In the genomic region with DNA sequence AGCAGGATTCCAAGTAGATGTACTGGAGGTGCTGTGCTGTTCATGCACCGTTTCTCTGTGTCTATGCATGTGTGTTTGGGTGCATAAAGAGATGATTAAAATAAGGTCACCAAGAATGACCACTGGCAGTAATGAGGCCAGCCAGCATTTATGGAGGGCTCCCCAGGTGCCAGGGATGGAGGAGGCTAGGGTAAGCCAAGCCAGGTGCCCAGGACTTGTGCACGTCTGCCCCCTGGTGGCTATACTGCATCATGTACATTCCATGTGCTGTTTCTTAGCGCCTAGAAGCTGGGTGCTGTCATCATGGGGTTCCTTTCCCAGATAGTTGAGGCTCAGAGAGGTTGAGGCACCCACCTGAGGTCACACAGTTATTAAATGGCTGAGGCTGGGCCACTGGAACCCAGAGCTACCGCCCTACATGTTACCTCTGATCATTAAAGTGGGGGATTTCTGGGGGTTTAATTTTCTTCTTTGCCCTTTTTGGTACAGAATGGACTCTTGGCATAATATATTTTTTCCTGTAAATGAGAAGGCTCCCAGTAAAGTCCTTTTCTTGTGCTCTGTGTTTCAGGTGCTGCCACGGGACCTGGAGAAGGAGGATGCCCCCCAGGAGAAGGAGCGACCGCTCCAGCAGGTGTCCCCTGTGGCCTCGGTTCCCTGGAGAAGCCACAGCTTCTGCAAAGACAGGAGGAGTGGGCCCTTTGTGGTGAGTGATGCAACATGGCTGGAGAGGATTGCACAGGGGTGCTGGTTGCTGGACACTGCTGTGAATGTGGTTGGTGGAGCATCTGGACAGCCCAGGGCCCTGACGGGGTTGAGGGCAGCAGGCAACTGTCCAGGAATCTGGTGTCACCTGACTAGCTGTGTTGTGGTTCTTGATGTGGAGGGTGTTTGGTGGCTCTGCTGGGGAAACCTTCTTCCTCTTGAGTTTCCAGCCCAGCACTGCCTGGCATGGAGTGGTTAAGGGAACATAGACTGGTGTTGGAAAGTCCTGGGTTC, we compare ENCODE assay signal across 9 cellular contexts.
DNase-seq lines count a peak whose midpoint lies in the region; ATAC-seq and TF ChIP-seq lines count a peak whose summit lies in the region.
"Had no signal": no experiment of that assay in that cellular context is flagged by ENCODE, and none has a peak within 500 bp of the region (broad histone marks: within the 10 kb centered on the region; RNA-seq: fewer than 3 reads in every experiment).

No MANE protein-coding gene starts in this region.

- H3K4me1 ChIP-seq in Caco-2 (peaks cover 24% of the 10 kb centered on the region), osteoblast (ENCODE audit: insufficient read depth, low read length) (peaks cover 3% of the 10 kb centered on the region), upper lobe of right lung (no peaks in the 10 kb centered on the region)

- peaks cover 5% of the 10 kb centered on the region for H4K20me1 ChIP-seq in osteoblast (ENCODE audit: insufficient read depth, low read length)

- TF ChIP-seq CTCF in Caco-2 (IDR thresholded peaks at IDR 0.05; ENCODE audit: insufficient read depth in 1 of 2, low read depth in 1 of 2, low read length in 1 of 2, severe bottlenecking in 1 of 2, unreplicated experiment in 1 of 2) (peak; percentile 82 to 88), foreskin fibroblast (IDR thresholded peaks at IDR 0.05; ENCODE audit: low read depth, low read length) (peak; percentile 78), osteoblast (IDR thresholded peaks at IDR 0.05; ENCODE audit: extremely low read depth, low read depth, low read length) (peak; percentile 90), upper lobe of right lung (IDR thresholded peaks at IDR 0.05) (peak; percentile 84)

- no TSS peak for BruUV-seq in Caco-2 (replicated peaks; lab: Mats Ljungman, UMichigan)

- POLR2A ChIA-PET in Caco-2 (lab: Charles Lee) = no interaction called here

- no peak overlapping the region for H2AFZ ChIP-seq in osteoblast (ENCODE audit: low read length)

- H3K9me3 Mint-ChIP-seq in Caco-2 (ENCODE audit: unreplicated experiment) = peaks cover 7% of the 10 kb centered on the region

- peak; percentile 94 for ATAC-seq in upper lobe of right lung

- intact Hi-C loops in Caco-2 (cut with micrococcal nuclease; ENCODE audit: unreplicated experiment) (loop anchor here (1.0 to 2.0 kb wide), 3 partner anchors 97 to 280 kb away; a partner anchor contains a TSS), upper lobe of right lung (cut with DNase I) (loop anchor here (5.0 kb wide), 1 partner anchor 97 kb away; a partner anchor contains a TSS)

- no peak overlapping the region for H3K27ac Mint-ChIP-seq in Caco-2 (ENCODE audit: unreplicated experiment)
- H3K27ac Mint-ChIP-seq: T-helper 1 cell treated with Interleukin-12 subunit alpha and Interleukin-12 subunit beta and Interleukin-4 antibody, amounts not matched to agents 30 μg/mL and 1 μg/mL, for 36 hours had no signal

- DNase-seq in Caco-2 = peak; percentile 63 to 72
- peak; percentile 48 for DNase-seq in HT1080 (ENCODE audit: low read depth)
- DNase-seq in RPMI8226 = peak; percentile 74
- peak; percentile 51 for DNase-seq in activated T-helper 9 cell treated with anti-CD3 and anti-CD28 coated beads, Interleukin-2, amount 50 U/mL, for 16 hours (ENCODE audit: low read depth)
- peak in 1 of 2 donors; percentile 56 for DNase-seq in foreskin fibroblast
- peak; percentile 94 for DNase-seq in osteoblast (ENCODE audit: insufficient read length, low spot score, missing footprints)
- DNase-seq in upper lobe of right lung = peak; percentile 75
- DNase-seq in NCI-H1048 (lab: John Stamatoyannopoulos, UW) = no peak

- H3K4me3 Mint-ChIP-seq in Caco-2 (ENCODE audit: unreplicated experiment) = no peak overlapping the region
- H3K4me3 Mint-ChIP-seq: T-helper 1 cell treated with Interleukin-12 subunit alpha and Interleukin-12 subunit beta and Interleukin-4 antibody, amounts not matched to agents 30 μg/mL and 1 μg/mL, for 36 hours had no signal

- CTCF ChIA-PET in Caco-2 (lab: Charles Lee) = interaction anchor here (0.5 to 1.2 kb wide), 9 partner anchors 21 to 494 kb away, joined by 3 to 9 read pairs (median 4); a partner anchor contains a TSS

- H3K4me1 Mint-ChIP-seq in Caco-2 (ENCODE audit: low read depth, unreplicated experiment) = peaks cover 10% of the 10 kb centered on the region

- no peaks in the 10 kb centered on the region for H3K79me2 ChIP-seq in osteoblast (ENCODE audit: insufficient read depth, low read length)

- H3K4me2 ChIP-seq in osteoblast (ENCODE audit: insufficient read depth, low read length) = no peak overlapping the region

- H3K27me3 Mint-ChIP-seq in Caco-2 (ENCODE audit: insufficient read depth, unreplicated experiment) = no peaks in the 10 kb centered on the region

- H3K27me3 ChIP-seq in Caco-2 (replicated peaks; ENCODE audit: control insufficient read depth, insufficient read depth, low read length) (no peaks in the 10 kb centered on the region), osteoblast (ENCODE audit: insufficient read depth, low read length) (no peaks in the 10 kb centered on the region), upper lobe of right lung (no peaks in the 10 kb centered on the region)

- H3K27ac ChIP-seq in osteoblast (ENCODE audit: low read depth, low read length) = no peak overlapping the region
- H3K27ac ChIP-seq in upper lobe of right lung = no peak overlapping the region

- H3K36me3 Mint-ChIP-seq in Caco-2 (ENCODE audit: insufficient read depth, unreplicated experiment) = peaks cover 40% of the 10 kb centered on the region

- H3K9me3 ChIP-seq in Caco-2 (peaks cover 7% of the 10 kb centered on the region; the same call in 1 of the 2 replicates), osteoblast (ENCODE audit: low read depth, low read length) (no peaks in the 10 kb centered on the region), upper lobe of right lung (no peaks in the 10 kb centered on the region)

- peaks cover 9% of the 10 kb centered on the region for H3K36me3 ChIP-seq in Caco-2 (ENCODE audit: control insufficient read depth, insufficient read depth, low read length)
- no peaks in the 10 kb centered on the region for H3K36me3 ChIP-seq in osteoblast (ENCODE audit: insufficient read depth, low read length)
- no peaks in the 10 kb centered on the region for H3K36me3 ChIP-seq in upper lobe of right lung

- H3K4me3 ChIP-seq in Caco-2 (ENCODE audit: low read depth, low read length) (no peak overlapping the region), foreskin fibroblast (ENCODE audit: low read depth in 1 of 2, low read length in 2 of 2) (no peak overlapping the region), osteoblast (ENCODE audit: insufficient read depth, low read length) (no peak overlapping the region), upper lobe of right lung (no peak overlapping the region)
